Comparison of ENCODE assay signal across 21 cellular contexts in genomic region chr5:175107865-175108264, GRCh38.
"Had no signal": no experiment of that assay in that cellular context is flagged by ENCODE, and none has a peak within 500 bp of the region (broad histone marks: within the 10 kb centered on the region; RNA-seq: fewer than 3 reads in every experiment).

No MANE protein-coding gene starts in this region.

- H3K27me3 ChIP-seq: SJSA1 had no signal

- H3K4me1 ChIP-seq: SJSA1 had no signal

- DNase-seq: KBM-7, MM.1S, NCI-H1092 treated with DMSO at 0.1 percent for 48 hours, NCI-H1436, NCI-H187, NCI-H2029, NCI-H2081 treated with DMSO at 0.1 percent for 48 hours, NCI-H2171, NCI-H226, NCI-H446, NCI-H510A, NCI-H524 treated with DMSO at 0.1 percent for 48 hours, NCI-H69, NCI-H774, Right ventricle myocardium superior, RPMI8226, SIG-M5 had no signal

- H3K4me3 ChIP-seq: SJSA1, SK-N-MC had no signal

- H3K36me3 ChIP-seq: SJSA1 had no signal

- FAIRE-seq: HTR-8/SVneo, RCC 7860 had no signal

- H3K27ac ChIP-seq: SJSA1, SK-N-MC had no signal
